1 cellular context compared by ENCODE assay signal in the genomic region with DNA sequence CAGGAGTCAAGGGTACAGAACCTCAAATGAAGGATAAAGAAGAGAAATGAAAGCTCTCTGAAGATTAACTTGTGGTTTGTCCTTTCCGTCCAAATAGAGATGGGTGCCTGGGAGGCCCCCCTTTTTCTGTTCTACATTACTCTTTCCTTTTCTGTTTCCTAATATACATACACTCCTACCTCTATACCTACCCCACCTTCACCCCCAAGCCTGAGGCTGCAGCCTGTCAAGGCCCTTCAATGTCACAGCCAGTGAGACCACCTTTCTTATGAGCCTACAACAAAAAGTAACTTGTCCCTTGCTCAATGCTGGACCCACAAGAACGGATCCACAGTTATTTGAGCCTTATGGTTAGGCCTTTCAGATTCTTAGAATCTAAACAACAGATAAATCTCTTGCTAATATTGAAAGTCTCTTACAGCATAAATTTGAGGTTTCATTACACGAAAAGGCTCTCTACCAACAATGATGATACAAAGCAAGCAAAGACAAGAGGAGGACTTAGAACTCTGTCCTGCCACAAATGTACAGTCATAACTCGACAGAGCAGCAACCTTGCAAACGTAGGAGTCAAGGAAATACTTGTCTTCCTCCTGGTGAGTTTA.
TF ChIP-seq lines count a peak whose summit lies in the region.

No MANE protein-coding gene starts in this region.

TF ChIP-seq in GM23338, 12 proteins besides CTCF, POLR2A, EP300 and RAD21 (continued from another document):
- TF ChIP-seq, protein P1, sequence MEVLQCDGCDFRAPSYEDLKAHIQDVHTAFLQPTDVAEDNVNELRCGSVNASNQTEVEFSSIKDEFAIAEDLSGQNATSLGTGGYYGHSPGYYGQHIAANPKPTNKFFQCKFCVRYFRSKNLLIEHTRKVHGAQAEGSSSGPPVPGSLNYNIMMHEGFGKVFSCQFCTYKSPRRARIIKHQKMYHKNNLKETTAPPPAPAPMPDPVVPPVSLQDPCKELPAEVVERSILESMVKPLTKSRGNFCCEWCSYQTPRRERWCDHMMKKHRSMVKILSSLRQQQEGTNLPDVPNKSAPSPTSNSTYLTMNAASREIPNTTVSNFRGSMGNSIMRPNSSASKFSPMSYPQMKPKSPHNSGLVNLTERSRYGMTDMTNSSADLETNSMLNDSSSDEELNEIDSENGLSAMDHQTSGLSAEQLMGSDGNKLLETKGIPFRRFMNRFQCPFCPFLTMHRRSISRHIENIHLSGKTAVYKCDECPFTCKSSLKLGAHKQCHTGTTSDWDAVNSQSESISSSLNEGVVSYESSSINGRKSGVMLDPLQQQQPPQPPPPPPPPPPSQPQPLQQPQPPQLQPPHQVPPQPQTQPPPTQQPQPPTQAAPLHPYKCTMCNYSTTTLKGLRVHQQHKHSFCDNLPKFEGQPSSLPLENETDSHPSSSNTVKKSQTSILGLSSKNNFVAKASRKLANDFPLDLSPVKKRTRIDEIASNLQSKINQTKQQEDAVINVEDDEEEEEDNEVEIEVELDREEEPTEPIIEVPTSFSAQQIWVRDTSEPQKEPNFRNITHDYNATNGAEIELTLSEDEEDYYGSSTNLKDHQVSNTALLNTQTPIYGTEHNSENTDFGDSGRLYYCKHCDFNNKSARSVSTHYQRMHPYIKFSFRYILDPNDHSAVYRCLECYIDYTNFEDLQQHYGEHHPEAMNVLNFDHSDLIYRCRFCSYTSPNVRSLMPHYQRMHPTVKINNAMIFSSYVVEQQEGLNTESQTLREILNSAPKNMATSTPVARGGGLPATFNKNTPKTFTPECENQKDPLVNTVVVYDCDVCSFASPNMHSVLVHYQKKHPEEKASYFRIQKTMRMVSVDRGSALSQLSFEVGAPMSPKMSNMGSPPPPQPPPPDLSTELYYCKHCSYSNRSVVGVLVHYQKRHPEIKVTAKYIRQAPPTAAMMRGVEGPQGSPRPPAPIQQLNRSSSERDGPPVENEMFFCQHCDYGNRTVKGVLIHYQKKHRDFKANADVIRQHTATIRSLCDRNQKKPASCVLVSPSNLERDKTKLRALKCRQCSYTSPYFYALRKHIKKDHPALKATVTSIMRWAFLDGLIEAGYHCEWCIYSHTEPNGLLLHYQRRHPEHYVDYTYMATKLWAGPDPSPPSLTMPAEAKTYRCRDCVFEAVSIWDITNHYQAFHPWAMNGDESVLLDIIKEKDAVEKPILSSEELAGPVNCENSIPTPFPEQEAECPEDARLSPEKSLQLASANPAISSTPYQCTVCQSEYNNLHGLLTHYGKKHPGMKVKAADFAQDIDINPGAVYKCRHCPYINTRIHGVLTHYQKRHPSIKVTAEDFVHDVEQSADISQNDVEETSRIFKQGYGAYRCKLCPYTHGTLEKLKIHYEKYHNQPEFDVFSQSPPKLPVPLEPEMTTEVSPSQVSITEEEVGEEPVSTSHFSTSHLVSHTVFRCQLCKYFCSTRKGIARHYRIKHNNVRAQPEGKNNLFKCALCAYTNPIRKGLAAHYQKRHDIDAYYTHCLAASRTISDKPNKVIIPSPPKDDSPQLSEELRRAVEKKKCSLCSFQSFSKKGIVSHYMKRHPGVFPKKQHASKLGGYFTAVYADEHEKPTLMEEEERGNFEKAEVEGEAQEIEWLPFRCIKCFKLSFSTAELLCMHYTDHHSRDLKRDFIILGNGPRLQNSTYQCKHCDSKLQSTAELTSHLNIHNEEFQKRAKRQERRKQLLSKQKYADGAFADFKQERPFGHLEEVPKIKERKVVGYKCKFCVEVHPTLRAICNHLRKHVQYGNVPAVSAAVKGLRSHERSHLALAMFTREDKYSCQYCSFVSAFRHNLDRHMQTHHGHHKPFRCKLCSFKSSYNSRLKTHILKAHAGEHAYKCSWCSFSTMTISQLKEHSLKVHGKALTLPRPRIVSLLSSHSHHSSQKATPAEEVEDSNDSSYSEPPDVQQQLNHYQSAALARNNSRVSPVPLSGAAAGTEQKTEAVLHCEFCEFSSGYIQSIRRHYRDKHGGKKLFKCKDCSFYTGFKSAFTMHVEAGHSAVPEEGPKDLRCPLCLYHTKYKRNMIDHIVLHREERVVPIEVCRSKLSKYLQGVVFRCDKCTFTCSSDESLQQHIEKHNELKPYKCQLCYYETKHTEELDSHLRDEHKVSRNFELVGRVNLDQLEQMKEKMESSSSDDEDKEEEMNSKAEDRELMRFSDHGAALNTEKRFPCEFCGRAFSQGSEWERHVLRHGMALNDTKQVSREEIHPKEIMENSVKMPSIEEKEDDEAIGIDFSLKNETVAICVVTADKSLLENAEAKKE (CRISPR knock-in tag; IDR thresholded peaks at IDR 0.05), result no peak
- TF ChIP-seq NANOG (IDR thresholded peaks at IDR 0.05; ENCODE audit: borderline replicate concordance) (no peak), POLR2AphosphoS5 (IDR thresholded peaks at IDR 0.05; ENCODE audit: low read depth) (no peak)
- TF ChIP-seq, protein P2, sequence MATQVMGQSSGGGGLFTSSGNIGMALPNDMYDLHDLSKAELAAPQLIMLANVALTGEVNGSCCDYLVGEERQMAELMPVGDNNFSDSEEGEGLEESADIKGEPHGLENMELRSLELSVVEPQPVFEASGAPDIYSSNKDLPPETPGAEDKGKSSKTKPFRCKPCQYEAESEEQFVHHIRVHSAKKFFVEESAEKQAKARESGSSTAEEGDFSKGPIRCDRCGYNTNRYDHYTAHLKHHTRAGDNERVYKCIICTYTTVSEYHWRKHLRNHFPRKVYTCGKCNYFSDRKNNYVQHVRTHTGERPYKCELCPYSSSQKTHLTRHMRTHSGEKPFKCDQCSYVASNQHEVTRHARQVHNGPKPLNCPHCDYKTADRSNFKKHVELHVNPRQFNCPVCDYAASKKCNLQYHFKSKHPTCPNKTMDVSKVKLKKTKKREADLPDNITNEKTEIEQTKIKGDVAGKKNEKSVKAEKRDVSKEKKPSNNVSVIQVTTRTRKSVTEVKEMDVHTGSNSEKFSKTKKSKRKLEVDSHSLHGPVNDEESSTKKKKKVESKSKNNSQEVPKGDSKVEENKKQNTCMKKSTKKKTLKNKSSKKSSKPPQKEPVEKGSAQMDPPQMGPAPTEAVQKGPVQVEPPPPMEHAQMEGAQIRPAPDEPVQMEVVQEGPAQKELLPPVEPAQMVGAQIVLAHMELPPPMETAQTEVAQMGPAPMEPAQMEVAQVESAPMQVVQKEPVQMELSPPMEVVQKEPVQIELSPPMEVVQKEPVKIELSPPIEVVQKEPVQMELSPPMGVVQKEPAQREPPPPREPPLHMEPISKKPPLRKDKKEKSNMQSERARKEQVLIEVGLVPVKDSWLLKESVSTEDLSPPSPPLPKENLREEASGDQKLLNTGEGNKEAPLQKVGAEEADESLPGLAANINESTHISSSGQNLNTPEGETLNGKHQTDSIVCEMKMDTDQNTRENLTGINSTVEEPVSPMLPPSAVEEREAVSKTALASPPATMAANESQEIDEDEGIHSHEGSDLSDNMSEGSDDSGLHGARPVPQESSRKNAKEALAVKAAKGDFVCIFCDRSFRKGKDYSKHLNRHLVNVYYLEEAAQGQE (IDR thresholded peaks at IDR 0.05; ENCODE audit: unreplicated experiment), result no peak
